Comparison of ENCODE assay signal across 20 cellular contexts in genomic region chr17:71470062-71470461, GRCh38.
"Had no signal": no experiment of that assay in that cellular context is flagged by ENCODE, and none has a peak within 500 bp of the region (broad histone marks: within the 10 kb centered on the region; RNA-seq: fewer than 3 reads in every experiment).

No MANE protein-coding gene starts in this region.

- H3K36me3 Mint-ChIP-seq: mesothelial cell of epicardium; naive B cell; natural killer cell; neural progenitor cell; stimulated activated memory B cell treated with anti-CD40 and anti-IgM and Interleukin-4, amounts not matched to agents 10 μg/mL and 1 μg/mL and 100 μg/mL, for 72 hours had no signal

- H3K27ac Mint-ChIP-seq: mesothelial cell of epicardium; naive B cell; natural killer cell; nephron progenitor cell; neural progenitor cell; stimulated activated memory B cell treated with anti-CD40 and anti-IgM and Interleukin-4, amounts not matched to agents 10 μg/mL and 1 μg/mL and 100 μg/mL, for 72 hours; stimulated activated naive CD8-positive, alpha-beta T cell treated with anti-CD3 and anti-CD28 coated beads, Interleukin-15, amount 100 ng/mL, for 72 hours had no signal

- ATAC-seq: natural killer cell; psoas muscle; right lobe of liver; stimulated activated memory B cell treated with anti-CD40 and anti-IgM and Interleukin-4, amounts not matched to agents 10 μg/mL and 1 μg/mL and 100 μg/mL, for 72 hours; stimulated activated naive CD8-positive, alpha-beta T cell treated with anti-CD3 and anti-CD28 coated beads, Interleukin-15, amount 100 ng/mL, for 72 hours had no signal

- DNase-seq: hippocampal formation; left ventricle myocardium inferior; mesendoderm; naive B cell; natural killer cell; nephron progenitor cell; occipital lobe; psoas muscle; right lobe of liver; stimulated activated CD4-positive, alpha-beta T cell treated with anti-CD3 and anti-CD28 coated beads, Interleukin-1b, Interleukin-23, amount 100 ng/mL, for 48 hours; stimulated activated CD4-positive, alpha-beta T cell treated with anti-CD3 and anti-CD28 coated beads, Interleukin-2, amount 100 ng/mL, for 48 hours; stimulated activated CD4-positive, alpha-beta T cell treated with anti-CD3 and anti-CD28 coated beads, Interleukin-4, amount 100 ng/mL, for 4 hours; stimulated activated CD8-positive, alpha-beta memory T cell treated with anti-CD3 and anti-CD28 coated beads, Interleukin-4, amount 100 ng/mL, for 48 hours; stimulated activated naive CD4-positive, alpha-beta T cell treated with Interleukin-2 at 50 U/mL for 16 hours; stimulated activated naive CD8-positive, alpha-beta T cell treated with anti-CD3 and anti-CD28 coated beads, Interleukin-15, amount 100 ng/mL, for 72 hours; substantia nigra; upper lobe of left lung had no signal

- H3K9me3 Mint-ChIP-seq: mesothelial cell of epicardium, nephron progenitor cell, neural progenitor cell had no signal
